In the genomic region with DNA sequence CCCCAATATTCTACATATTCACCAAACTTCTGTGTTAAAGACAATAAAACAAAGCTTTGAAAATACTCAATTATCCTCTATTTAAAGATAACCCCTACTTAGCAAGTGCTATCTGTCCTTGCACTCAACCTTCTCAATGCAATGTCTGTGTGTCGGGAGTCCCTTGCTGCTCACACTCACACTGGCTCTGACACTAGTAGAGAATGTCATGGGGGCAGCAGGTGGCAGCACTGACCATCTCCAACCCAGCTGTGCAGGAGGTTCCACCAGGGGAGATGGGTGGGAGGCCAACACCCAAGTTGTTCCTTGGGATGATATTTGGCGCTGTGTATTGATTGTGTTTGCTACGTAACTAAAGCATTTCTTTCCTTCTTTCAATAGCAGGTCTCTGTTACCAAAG, we compare ENCODE assay signal across 19 cellular contexts. TPM values are rescaled to one million over a fixed set of nuclear protein-coding genes. Genes with fewer than 3 reads are reported as not detected.
DNase-seq lines count a peak whose midpoint lies in the region; ATAC-seq and TF ChIP-seq lines count a peak whose summit lies in the region.
"Had no signal": no experiment of that assay in that cellular context is flagged by ENCODE, and none has a peak within 500 bp of the region (broad histone marks: within the 10 kb centered on the region; RNA-seq: fewer than 3 reads in every experiment).

No MANE protein-coding gene starts in this region.

- ATAC-seq in GM19328 (IDR thresholded peaks at IDR 0.05; ENCODE audit: unreplicated experiment): no peak
- ATAC-seq: gastroesophageal sphincter; naive thymus-derived CD4-positive, alpha-beta T cell had no signal

- TF ChIP-seq CTCF in GM12872 (IDR thresholded peaks at IDR 0.05; ENCODE audit: insufficient read depth, low read depth, low read length): 0 out of 3 replicates have a peak, but pooled peaks have one; percentile 12
- TF ChIP-seq CTCF in epithelial cell of proximal tubule (conservative IDR thresholded peaks at IDR 0.05; ENCODE audit: low read depth, low read length): peak; percentile 26

- DNase-seq in DMS 273 (lab: John Stamatoyannopoulos, UW; ENCODE audit: unreplicated experiment) (peak; percentile 21), DMS 273 treated with DMSO at 0.1 percent for 48 hours (lab: John Stamatoyannopoulos, UW) (no peak), NCI-H69 (lab: John Stamatoyannopoulos, UW) (peak; percentile 27), epithelial cell of proximal tubule (ENCODE audit: low read depth) (no peak), HUDEP-2 (lab: John Stamatoyannopoulos, UW; ENCODE audit: unreplicated experiment in 76 of 76) (no peak), UCSD-AML1 (lab: John Stamatoyannopoulos, UW; ENCODE audit: unreplicated experiment) (no peak)
- DNase-seq: activated CD4-positive, alpha-beta T cell treated with anti-CD3 and anti-CD28 coated beads, Interleukin-2, amount 50 U/mL, for 48 hours; activated T-cell treated with anti-CD3 and anti-CD28 coated beads, Interleukin-2, amount 50 U/mL, for 24 hours; COR-L47; Kasumi-1; naive thymus-derived CD4-positive, alpha-beta T cell; NCI-H1417; NCI-H2107; NCI-H510A; retina; substantia nigra had no signal

- H3K4me3 ChIP-seq in epithelial cell of proximal tubule (ENCODE audit: low read depth, low read length): no peak overlapping the region
- H3K4me3 ChIP-seq: gastroesophageal sphincter had no signal

RNA-seq across cellular contexts. Expression of a gene that starts 59.4 kb away (rescaled TPM):
- 10.5 and 12.2 TPM in 2 replicates for total RNA-seq in epithelial cell of proximal tubule

Comparison
In these comparisons a context has a peak if more than half of its experiments do, and no peak if none do; other contexts are left out.
1. DNase-seq: peak in DMS 273 (single experiment) and NCI-H69 (single experiment); none in DMS 273 treated with DMSO at 0.1 percent for 48 hours (single experiment), epithelial cell of proximal tubule (single experiment), HUDEP-2 (0 of 76) and UCSD-AML1 (single experiment).